ENCODE assay signal across 25 cellular contexts in genomic region chr16:74874123-74874522, GRCh38.
DNase-seq lines count a peak whose midpoint lies in the region; ATAC-seq and TF ChIP-seq lines count a peak whose summit lies in the region.
"Had no signal": no experiment of that assay in that cellular context is flagged by ENCODE, and none has a peak within 500 bp of the region (broad histone marks: within the 10 kb centered on the region; RNA-seq: fewer than 3 reads in every experiment).

No MANE protein-coding gene starts in this region.

- H3F3A ChIP-seq in GM23338 (replicated peaks; ENCODE audit: low read depth) = 0 out of 2 replicates have a peak, but pooled peaks cover 7% of the 10 kb centered on the region

- TF ChIP-seq CTCF in GM23338 (conservative IDR thresholded peaks at IDR 0.05; ENCODE audit: low read depth in 2 of 2) (no peak), uterus (IDR thresholded peaks at IDR 0.05) (no peak)
- TF ChIP-seq CTCF in activated CD8-positive, alpha-beta T cell treated with anti-CD3 and anti-CD28 coated beads for 36 hours (IDR thresholded peaks at IDR 0.05) = no peak

- peaks cover 7 to 18% of the 10 kb centered on the region in 2 donors for H3K36me3 Mint-ChIP-seq in activated naive CD4-positive, alpha-beta T cell treated with anti-CD3 and anti-CD28 coated beads, Interleukin-2, amount 50 U/mL, for 72 hours
- H3K36me3 Mint-ChIP-seq in GM23338 (ENCODE audit: low read depth) = peaks cover 24% of the 10 kb centered on the region
- H3K36me3 Mint-ChIP-seq in activated CD8-positive, alpha-beta T cell treated with anti-CD3 and anti-CD28 coated beads for 36 hours (ENCODE audit: low read depth) = peaks cover 20% of the 10 kb centered on the region
- H3K36me3 Mint-ChIP-seq in naive thymus-derived CD4-positive, alpha-beta T cell = peaks cover 0 to 43% (median 22%) of the 10 kb centered on the region in 5 donors

- no peak overlapping the region for H3K4me2 ChIP-seq in GM23338
- H3K4me2 ChIP-seq: BLaER1 had no signal

- no peaks in the 10 kb centered on the region for H4K20me1 ChIP-seq in GM23338 (replicated peaks; ENCODE audit: insufficient read depth)
- H4K20me1 ChIP-seq: BLaER1 had no signal

- H3K4me3 ChIP-seq in GM23338 = no peak overlapping the region
- H3K4me3 ChIP-seq in naive thymus-derived CD4-positive, alpha-beta T cell (ENCODE audit: low read length) = no peak overlapping the region
- no peak overlapping the region for H3K4me3 ChIP-seq in uterus
- H3K4me3 ChIP-seq: BLaER1, dorsolateral prefrontal cortex, sigmoid colon had no signal

- TF ChIP-seq POLR2A in uterus (IDR thresholded peaks at IDR 0.05) = no peak

- no peaks in the 10 kb centered on the region for H3K79me2 ChIP-seq in GM23338 (replicated peaks; ENCODE audit: insufficient read depth)

- no peaks in the 10 kb centered on the region for H3K9me3 ChIP-seq in naive thymus-derived CD4-positive, alpha-beta T cell (ENCODE audit: control insufficient read depth in 2 of 3, low read length in 3 of 3)
- H3K9me3 ChIP-seq in uterus = no peaks in the 10 kb centered on the region
- H3K9me3 ChIP-seq: BLaER1, sigmoid colon had no signal

- peaks cover 20% of the 10 kb centered on the region for H3K4me1 ChIP-seq in GM23338 (ENCODE audit: insufficient read depth)
- H3K4me1 ChIP-seq in naive thymus-derived CD4-positive, alpha-beta T cell (ENCODE audit: control insufficient read depth in 2 of 2, insufficient read depth in 2 of 2, low read length in 2 of 2) = peaks cover 0 to 2% of the 10 kb centered on the region in 2 donors
- H3K4me1 ChIP-seq in uterus = no peaks in the 10 kb centered on the region

- peaks cover 11% of the 10 kb centered on the region for H3K27me3 Mint-ChIP-seq in GM23338 (ENCODE audit: insufficient read depth, low read depth, poor library complexity)
- H3K27me3 Mint-ChIP-seq in activated CD8-positive, alpha-beta T cell treated with anti-CD3 and anti-CD28 coated beads for 36 hours = no peaks in the 10 kb centered on the region
- H3K27me3 Mint-ChIP-seq in naive thymus-derived CD4-positive, alpha-beta T cell = no peaks in the 10 kb centered on the region
- H3K27me3 Mint-ChIP-seq: memory B cell; stimulated activated naive B cell treated with anti-CD40 and anti-IgM and Interleukin-4, amounts not matched to agents 10 μg/mL and 1 μg/mL and 100 μg/mL, for 72 hours had no signal

- peaks cover 34% of the 10 kb centered on the region for H3K4me1 Mint-ChIP-seq in GM23338
- no peaks in the 10 kb centered on the region for H3K4me1 Mint-ChIP-seq in activated CD8-positive, alpha-beta T cell treated with anti-CD3 and anti-CD28 coated beads for 36 hours (ENCODE audit: low read depth)
- H3K4me1 Mint-ChIP-seq in naive thymus-derived CD4-positive, alpha-beta T cell = peaks cover 7 to 25% (median 18%) of the 10 kb centered on the region in 7 donors
- H3K4me1 Mint-ChIP-seq: memory B cell had no signal

- H3K27ac Mint-ChIP-seq in activated naive CD4-positive, alpha-beta T cell treated with anti-CD3 and anti-CD28 coated beads, Interleukin-2, amount 50 U/mL, for 72 hours = peak overlapping the region; percentile 71 to 77
- H3K27ac Mint-ChIP-seq in GM23338 = peak overlapping the region; percentile 72; the same call in 1 of the 2 replicates
- H3K27ac Mint-ChIP-seq in activated CD8-positive, alpha-beta T cell treated with anti-CD3 and anti-CD28 coated beads for 36 hours = peak overlapping the region; percentile 49
- peak overlapping the region; percentile 24 to 90 (median 56) for H3K27ac Mint-ChIP-seq in naive thymus-derived CD4-positive, alpha-beta T cell
- H3K27ac Mint-ChIP-seq: activated T-cell treated with anti-CD3 and anti-CD28 coated beads, Interleukin-2, amount 50 U/mL, for 72 hours; memory B cell; stimulated activated naive B cell treated with anti-CD40 and anti-IgM and Interleukin-4, amounts not matched to agents 10 μg/mL and 1 μg/mL and 100 μg/mL, for 72 hours had no signal

- no peak for ATAC-seq in activated naive CD4-positive, alpha-beta T cell treated with anti-CD3 and anti-CD28 coated beads, Interleukin-2, amount 50 U/mL, for 72 hours
- ATAC-seq in GM23338 = no peak
- ATAC-seq in activated CD8-positive, alpha-beta T cell treated with anti-CD3 and anti-CD28 coated beads for 36 hours = no peak
- ATAC-seq in naive thymus-derived CD4-positive, alpha-beta T cell = no peak
- ATAC-seq: activated T-cell treated with anti-CD3 and anti-CD28 coated beads, Interleukin-2, amount 50 U/mL, for 72 hours; left colon; PC-3; stimulated activated naive B cell treated with anti-CD40 and anti-IgM and Interleukin-4, amounts not matched to agents 10 μg/mL and 1 μg/mL and 100 μg/mL, for 72 hours had no signal

- H3K27me3 ChIP-seq in GM23338 (ENCODE audit: insufficient read depth) (no peaks in the 10 kb centered on the region), uterus (no peaks in the 10 kb centered on the region)
- H3K27me3 ChIP-seq in naive thymus-derived CD4-positive, alpha-beta T cell (ENCODE audit: control insufficient read depth in 2 of 2, insufficient read depth in 2 of 2, low read length in 2 of 2) = no peaks in the 10 kb centered on the region
- H3K27me3 ChIP-seq: BLaER1, dorsolateral prefrontal cortex, sigmoid colon had no signal

- no peaks in the 10 kb centered on the region for H3K9me3 Mint-ChIP-seq in activated naive CD4-positive, alpha-beta T cell treated with anti-CD3 and anti-CD28 coated beads, Interleukin-2, amount 50 U/mL, for 72 hours
- H3K9me3 Mint-ChIP-seq in GM23338 = no peaks in the 10 kb centered on the region
- H3K9me3 Mint-ChIP-seq in activated CD8-positive, alpha-beta T cell treated with anti-CD3 and anti-CD28 coated beads for 36 hours = no peaks in the 10 kb centered on the region
- H3K9me3 Mint-ChIP-seq in naive thymus-derived CD4-positive, alpha-beta T cell = peaks cover 0 to 1% (median 0%) of the 10 kb centered on the region in 11 donors
- H3K9me3 Mint-ChIP-seq: activated T-cell treated with anti-CD3 and anti-CD28 coated beads, Interleukin-2, amount 50 U/mL, for 72 hours; immature natural killer cell; memory B cell; stimulated activated naive B cell treated with anti-CD40 and anti-IgM and Interleukin-4, amounts not matched to agents 10 μg/mL and 1 μg/mL and 100 μg/mL, for 72 hours had no signal

- no peak overlapping the region for H3K4me3 Mint-ChIP-seq in GM23338
- H3K4me3 Mint-ChIP-seq in activated CD8-positive, alpha-beta T cell treated with anti-CD3 and anti-CD28 coated beads for 36 hours = no peak overlapping the region
- peak overlapping the region in 2 of 10 donors; percentile 13 to 43 for H3K4me3 Mint-ChIP-seq in naive thymus-derived CD4-positive, alpha-beta T cell
- H3K4me3 Mint-ChIP-seq: activated T-cell treated with anti-CD3 and anti-CD28 coated beads, Interleukin-2, amount 50 U/mL, for 72 hours; immature natural killer cell; memory B cell; stimulated activated naive B cell treated with anti-CD40 and anti-IgM and Interleukin-4, amounts not matched to agents 10 μg/mL and 1 μg/mL and 100 μg/mL, for 72 hours had no signal

- CTCF ChIA-PET in activated CD8-positive, alpha-beta T cell treated with anti-CD3 and anti-CD28 coated beads for 36 hours (lab: Charles Lee) = interaction anchor here (1.3 to 1.6 kb wide), 2 partner anchors 12 to 237 kb away, joined by 3 to 11 read pairs; no protein-coding TSS in a partner anchor
- CTCF ChIA-PET in naive thymus-derived CD4-positive, alpha-beta T cell (lab: Charles Lee) = no interaction called here

- 0 out of 2 replicates have a peak overlapping the region, but pooled peaks have one; percentile 14 for H3K27ac ChIP-seq in GM23338 (ENCODE audit: low read depth)
- peak overlapping the region; percentile 35 for H3K27ac ChIP-seq in naive thymus-derived CD4-positive, alpha-beta T cell (ENCODE audit: low read depth, low read length)
- H3K27ac ChIP-seq in uterus = no peak overlapping the region
- H3K27ac ChIP-seq: BLaER1, dorsolateral prefrontal cortex, HL-60, sigmoid colon had no signal

- H3K9me2 ChIP-seq in GM23338 (ENCODE audit: insufficient read depth) = no peaks in the 10 kb centered on the region

- POLR2A ChIA-PET in activated CD8-positive, alpha-beta T cell treated with anti-CD3 and anti-CD28 coated beads for 36 hours (lab: Charles Lee) = no interaction called here
- POLR2A ChIA-PET in naive thymus-derived CD4-positive, alpha-beta T cell (lab: Charles Lee) = no interaction called here

- H2AFZ ChIP-seq in GM23338 = no peak overlapping the region

- H3K36me3 ChIP-seq in GM23338 (ENCODE audit: insufficient read depth) (no peaks in the 10 kb centered on the region), uterus (no peaks in the 10 kb centered on the region)
- peaks cover 0 to 26% (median 5%) of the 10 kb centered on the region in 3 experiments for H3K36me3 ChIP-seq in naive thymus-derived CD4-positive, alpha-beta T cell (ENCODE audit: control insufficient read depth in 2 of 3, insufficient read depth in 3 of 3, low read length in 3 of 3)

- no peak for DNase-seq in activated naive CD4-positive, alpha-beta T cell treated with anti-CD3 and anti-CD28 coated beads, Interleukin-2, amount 50 U/mL, for 72 hours (ENCODE audit: low spot score in 2 of 2)
- no peak for DNase-seq in activated naive CD4-positive, alpha-beta T cell (lab: John Stamatoyannopoulos, UW)
- DNase-seq in GM23338 (ENCODE audit: low spot score) (no peak), GDM1 (lab: John Stamatoyannopoulos, UW) (no peak), uterus (no peak), UCSD-AML1 (lab: John Stamatoyannopoulos, UW; ENCODE audit: unreplicated experiment) (no peak)
- DNase-seq in activated CD8-positive, alpha-beta T cell treated with anti-CD3 and anti-CD28 coated beads for 36 hours = no peak
- no peak for DNase-seq in naive thymus-derived CD4-positive, alpha-beta T cell
- DNase-seq: activated CD4-positive, CD25-positive, alpha-beta regulatory T cell; activated T-cell treated with anti-CD3 and anti-CD28 coated beads, Interleukin-2, amount 50 U/mL, for 72 hours; central memory CD4-positive, alpha-beta T cell; DMS79; hypothalamus; immature natural killer cell; left colon; NCI-H510A; PC-3; SHP77; sigmoid colon; stimulated activated CD4-positive, alpha-beta T cell treated with anti-CD3 and anti-CD28 coated beads, Interleukin-4, amount 100 ng/mL, for 4 hours; stimulated activated naive B cell treated with anti-CD40 and anti-IgM and Interleukin-4, amounts not matched to agents 10 μg/mL and 1 μg/mL and 100 μg/mL, for 72 hours had no signal

- intact Hi-C loops in activated CD8-positive, alpha-beta T cell treated with anti-CD3 and anti-CD28 coated beads for 36 hours (cut with micrococcal nuclease) = no loop called here
- intact Hi-C loops in naive thymus-derived CD4-positive, alpha-beta T cell (cut with micrococcal nuclease) = no loop called here
- intact Hi-C loops in uterus (cut with DNase I; ENCODE audit: low total_unique reads) = no loop called here

TF ChIP-seq in GM23338, 12 proteins besides CTCF, POLR2A, EP300 and RAD21:
- TF ChIP-seq ZNF331 (CRISPR knock-in tag; IDR thresholded peaks at IDR 0.05; ENCODE audit: low read depth) = no peak
- TF ChIP-seq NANOG (IDR thresholded peaks at IDR 0.05; ENCODE audit: borderline replicate concordance) = no peak
- TF ChIP-seq STAT1 (IDR thresholded peaks at IDR 0.05; ENCODE audit: unreplicated experiment) = no peak

Comparison
In these comparisons a context has a peak if more than half of its experiments do, and no peak if none do; other contexts are left out.
1. H3K27ac ChIP-seq: peak in GM23338 (single experiment) and naive thymus-derived CD4-positive, alpha-beta T cell (single experiment); none in uterus (0 of 2).
2. Peak in every context shown above with its lines, with median percentiles within 50 percentile points of each other: H3K27ac Mint-ChIP-seq.